ENCODE assay signal across 8 cellular contexts in the genomic region with DNA sequence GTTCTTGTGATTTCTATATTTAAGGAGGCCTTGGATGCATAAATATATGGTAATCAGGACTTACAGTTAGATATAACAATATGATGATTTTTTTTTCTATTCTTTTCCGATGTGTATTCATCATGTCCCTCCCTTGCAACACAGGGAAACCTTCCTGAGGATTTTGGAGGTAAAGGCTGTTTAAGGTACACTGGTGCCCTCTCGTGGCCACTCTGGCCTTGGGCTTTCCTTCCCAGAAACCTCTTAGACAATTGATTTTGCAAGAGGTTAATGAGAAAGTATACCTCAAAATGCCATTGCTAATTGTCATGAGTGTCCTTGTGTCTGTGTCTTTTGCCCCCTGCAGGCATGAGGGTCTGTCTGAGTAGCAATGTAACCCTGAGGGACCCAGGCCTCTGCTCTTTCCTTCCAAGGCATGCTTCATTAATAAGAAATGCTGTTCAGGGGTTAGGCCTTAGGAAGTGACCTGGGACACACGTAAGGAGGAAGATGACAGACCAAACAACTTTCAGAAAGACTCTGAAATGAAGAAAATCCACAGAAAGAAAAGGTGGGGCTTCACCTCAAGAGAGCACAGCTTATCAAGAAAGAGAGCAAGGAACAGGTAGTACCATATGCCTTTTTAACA.
A peak's percentile ranks its signal among the peaks of the same experiment; 100 is the strongest.
DNase-seq lines count a peak whose midpoint lies in the region; ATAC-seq, FAIRE-seq and TF ChIP-seq lines count a peak whose summit lies in the region.

No MANE protein-coding gene starts in this region.

- H3K9me3 ChIP-seq in OCI-LY3 (ENCODE audit: insufficient read depth, low read length) (no peaks in the 10 kb centered on the region), adrenal gland (replicated peaks in 1 of 3) (no peaks in the 10 kb centered on the region), left ventricle myocardium inferior (replicated peaks) (no peaks in the 10 kb centered on the region)

- no peaks in the 10 kb centered on the region for H3K4me1 Mint-ChIP-seq in activated T-helper 17 cell treated with anti-CD3 and anti-CD28 coated beads, Interleukin-2, amount 50 U/mL, for 72 hours
- H3K4me1 Mint-ChIP-seq in effector memory CD8-positive, alpha-beta T cell (ENCODE audit: low read depth in 2 of 2) = no peaks in the 10 kb centered on the region

- H3K27ac ChIP-seq in OCI-LY3 (ENCODE audit: low read length) (no peak overlapping the region), adrenal gland (no peak overlapping the region), left ventricle myocardium inferior (replicated peaks) (no peak overlapping the region)

- H3K9ac ChIP-seq in OCI-LY3 (ENCODE audit: low read length) = no peak overlapping the region

- intact Hi-C loops in adrenal gland (cut with DNase I) = loop anchor here in 1 of 2 donors (5.0 kb wide), 2 partner anchors 1098 to 1293 kb away; a partner anchor contains a TSS
- intact Hi-C loops in left ventricle myocardium inferior (cut with micrococcal nuclease) = loop anchor here (10.0 kb wide), 2 partner anchors 1100 to 1290 kb away; a partner anchor contains a TSS

- H3K27me3 Mint-ChIP-seq in activated T-helper 17 cell treated with anti-CD3 and anti-CD28 coated beads, Interleukin-2, amount 50 U/mL, for 72 hours = no peaks in the 10 kb centered on the region
- peaks cover 0 to 8% of the 10 kb centered on the region in 2 donors for H3K27me3 Mint-ChIP-seq in effector memory CD8-positive, alpha-beta T cell

- H3K36me3 Mint-ChIP-seq in activated T-helper 17 cell treated with anti-CD3 and anti-CD28 coated beads, Interleukin-2, amount 50 U/mL, for 72 hours (ENCODE audit: low read depth) = no peaks in the 10 kb centered on the region
- no peaks in the 10 kb centered on the region for H3K36me3 Mint-ChIP-seq in effector memory CD8-positive, alpha-beta T cell (ENCODE audit: insufficient read depth)

- WGBS in adrenal gland, 4 donors = 13 to 23% (median 19%) methylated on average over 3 of the region's 3 CpGs

- H2AFZ ChIP-seq in OCI-LY3 (ENCODE audit: low read depth, low read length) = no peak overlapping the region

- H3K27ac Mint-ChIP-seq in activated T-helper 17 cell treated with anti-CD3 and anti-CD28 coated beads, Interleukin-2, amount 50 U/mL, for 72 hours = no peak overlapping the region
- no peak overlapping the region for H3K27ac Mint-ChIP-seq in effector memory CD8-positive, alpha-beta T cell

- H3K9me3 Mint-ChIP-seq in activated T-helper 17 cell treated with anti-CD3 and anti-CD28 coated beads, Interleukin-2, amount 50 U/mL, for 72 hours = no peaks in the 10 kb centered on the region
- no peaks in the 10 kb centered on the region for H3K9me3 Mint-ChIP-seq in effector memory CD8-positive, alpha-beta T cell

- no peak for TF ChIP-seq POLR2A in adrenal gland (IDR thresholded peaks at IDR 0.05)

- no peak overlapping the region for H3K4me3 Mint-ChIP-seq in activated T-helper 17 cell treated with anti-CD3 and anti-CD28 coated beads, Interleukin-2, amount 50 U/mL, for 72 hours
- H3K4me3 Mint-ChIP-seq in effector memory CD8-positive, alpha-beta T cell = no peak overlapping the region

- no peaks in the 10 kb centered on the region for H3K79me2 ChIP-seq in OCI-LY3 (ENCODE audit: low read length)

- peak; percentile 48 to 69 for DNase-seq in Kasumi-1 (lab: John Stamatoyannopoulos, UW)
- peak; percentile 74 to 94 (median 83) for DNase-seq in adrenal gland
- DNase-seq in left ventricle myocardium inferior = peak; percentile 57
- no peak for DNase-seq in retinal pigment epithelial cell (ENCODE audit: low read depth)
- DNase-seq in effector memory CD8-positive, alpha-beta T cell = no peak

- TF ChIP-seq CTCF in OCI-LY3 (IDR thresholded peaks at IDR 0.05; ENCODE audit: low read depth, low read length) (peak; percentile 93), adrenal gland (IDR thresholded peaks at IDR 0.05) (peak; percentile 70 to 88 (median 84)), left ventricle myocardium inferior (IDR thresholded peaks at IDR 0.05; ENCODE audit: borderline replicate concordance) (peak; percentile 82), retinal pigment epithelial cell (conservative IDR thresholded peaks at IDR 0.05; ENCODE audit: low read depth, low read length) (peak; percentile 94)

- H3K4me2 ChIP-seq in OCI-LY3 (ENCODE audit: low read length) = no peak overlapping the region

- H3K36me3 ChIP-seq in OCI-LY3 (replicated peaks; ENCODE audit: low read depth, low read length) (no peaks in the 10 kb centered on the region), adrenal gland (replicated peaks in 1 of 2) (no peaks in the 10 kb centered on the region), left ventricle myocardium inferior (no peaks in the 10 kb centered on the region)

- H3K4me3 ChIP-seq in OCI-LY3 (ENCODE audit: low read length) = no peak overlapping the region
- no peak overlapping the region for H3K4me3 ChIP-seq in adrenal gland
- H3K4me3 ChIP-seq in left ventricle myocardium inferior = no peak overlapping the region
- no peak overlapping the region for H3K4me3 ChIP-seq in retinal pigment epithelial cell (ENCODE audit: low read length)

- ATAC-seq in activated T-helper 17 cell treated with anti-CD3 and anti-CD28 coated beads, Interleukin-2, amount 50 U/mL, for 72 hours (replicated peaks) = no peak
- ATAC-seq in effector memory CD8-positive, alpha-beta T cell (replicated peaks) = no peak

- H3K4me1 ChIP-seq in OCI-LY3 (ENCODE audit: low read length) = no peaks in the 10 kb centered on the region
- no peaks in the 10 kb centered on the region for H3K4me1 ChIP-seq in adrenal gland (replicated peaks in 1 of 2)
- no peaks in the 10 kb centered on the region for H3K4me1 ChIP-seq in left ventricle myocardium inferior

- H4K20me1 ChIP-seq in OCI-LY3 (ENCODE audit: insufficient read depth, low read length) = no peaks in the 10 kb centered on the region

- FAIRE-seq in G401.6 (lab: Jason Lieb, UNC) = peak; percentile 89

- H3K27me3 ChIP-seq in OCI-LY3 (ENCODE audit: low read depth, low read length) = peaks cover 3% of the 10 kb centered on the region; the same call in 1 of the 2 replicates
- H3K27me3 ChIP-seq in adrenal gland = no peaks in the 10 kb centered on the region
- no peaks in the 10 kb centered on the region for H3K27me3 ChIP-seq in left ventricle myocardium inferior (ENCODE audit: low read depth)

Comparison
In these comparisons a context has a peak if more than half of its experiments do, and no peak if none do; other contexts are left out.
1. DNase-seq: peak in Kasumi-1 (2 of 2), adrenal gland (7 of 7) and left ventricle myocardium inferior (single experiment); none in retinal pigment epithelial cell (single experiment) and effector memory CD8-positive, alpha-beta T cell (0 of 3).
2. Peak in every context shown above with its lines, with median percentiles within 50 percentile points of each other: CTCF ChIP-seq.